15 cellular contexts compared by ENCODE assay signal in genomic region chr9:110068212-110068611, GRCh38.
DNase-seq lines count a peak whose midpoint lies in the region; ATAC-seq and TF ChIP-seq lines count a peak whose summit lies in the region.
"Had no signal": no experiment of that assay in that cellular context is flagged by ENCODE, and none has a peak within 500 bp of the region (broad histone marks: within the 10 kb centered on the region; RNA-seq: fewer than 3 reads in every experiment).

No MANE protein-coding gene starts in this region.

- CTCF ChIA-PET in Calu3 (lab: Charles Lee) = no interaction called here

- H2AFZ ChIP-seq in osteoblast (ENCODE audit: low read length) = no peak overlapping the region

- peaks cover 44% of the 10 kb centered on the region for H4K20me1 ChIP-seq in osteoblast (ENCODE audit: insufficient read depth, low read length)

- DNase-seq in heart right ventricle = no peak
- DNase-seq in right cardiac atrium = no peak
- no peak for DNase-seq in RWPE2 (ENCODE audit: low spot score)
- no peak for DNase-seq in osteoblast (ENCODE audit: insufficient read length, low spot score, missing footprints)
- no peak for DNase-seq in lower leg skin (ENCODE audit: low spot score in 2 of 2)
- DNase-seq in left lobe of liver (ENCODE audit: low spot score) = no peak
- DNase-seq in Calu3 = no peak
- DNase-seq: Caco-2, NCI-H1436, NCI-H2081, NCI-H524 had no signal

- peak overlapping the region in 7 of 10 donors; percentile 5 to 76 (median 50) for H3K27ac ChIP-seq in heart right ventricle
- H3K27ac ChIP-seq in right cardiac atrium (ENCODE audit: low read length) = no peak overlapping the region
- H3K27ac ChIP-seq in RWPE2 (ENCODE audit: poor library complexity, severe bottlenecking) = peak overlapping the region; percentile 63
- peak overlapping the region; percentile 60 for H3K27ac ChIP-seq in osteoblast (ENCODE audit: low read depth, low read length)

- H3K4me2 ChIP-seq in osteoblast (ENCODE audit: insufficient read depth, low read length) = peak overlapping the region; percentile 19

- H3K4me3 ChIP-seq in heart right ventricle (no peak overlapping the region), right cardiac atrium (ENCODE audit: low read length) (no peak overlapping the region), RWPE2 (ENCODE audit: severe bottlenecking) (no peak overlapping the region), osteoblast (ENCODE audit: insufficient read depth, low read length) (no peak overlapping the region), lower leg skin (ENCODE audit: low read depth, poor library complexity, severe bottlenecking) (no peak overlapping the region)
- H3K4me3 ChIP-seq: HAP-1 had no signal

- intact Hi-C loops in heart right ventricle (cut with DNase I) (loop anchor here in 2 of 10 donors (5.0 kb wide), 2 partner anchors 59 to 79 kb away; no protein-coding TSS in a partner anchor), right cardiac atrium (cut with DNase I) (no loop called here), lower leg skin (cut with DNase I; ENCODE audit: low total_unique reads) (no loop called here), Calu3 (cut with micrococcal nuclease; ENCODE audit: unreplicated experiment) (loop anchor here (5.0 kb wide), 2 partner anchors 74 to 496 kb away; no protein-coding TSS in a partner anchor)

- H3K4me3 Mint-ChIP-seq in Calu3 (ENCODE audit: low read depth, unreplicated experiment) = no peak overlapping the region
- H3K4me3 Mint-ChIP-seq: CD14-positive monocyte had no signal

- no peak for TF ChIP-seq POLR2A in lower leg skin (IDR thresholded peaks at IDR 0.05)

- TF ChIP-seq CTCF in heart right ventricle (IDR thresholded peaks at IDR 0.05) (no peak), RWPE2 (IDR thresholded peaks at IDR 0.05; ENCODE audit: poor library complexity, severe bottlenecking) (no peak), osteoblast (IDR thresholded peaks at IDR 0.05; ENCODE audit: extremely low read depth, low read depth, low read length) (peak; percentile 7), lower leg skin (IDR thresholded peaks at IDR 0.05) (no peak), Calu3 (IDR thresholded peaks at IDR 0.05; ENCODE audit: unreplicated experiment) (no peak)

- H3K27me3 Mint-ChIP-seq in Calu3 (ENCODE audit: unreplicated experiment) = no peaks in the 10 kb centered on the region

- H3K9me3 Mint-ChIP-seq in Calu3 (ENCODE audit: low read depth, unreplicated experiment) = no peaks in the 10 kb centered on the region

- no TSS peak for BruUV-seq in Calu3 (replicated peaks; lab: Mats Ljungman, UMichigan)

- H3K27ac Mint-ChIP-seq in Calu3 (ENCODE audit: unreplicated experiment) = no peak overlapping the region

- no peaks in the 10 kb centered on the region for H3K9me3 ChIP-seq in heart right ventricle
- H3K9me3 ChIP-seq in right cardiac atrium (ENCODE audit: control insufficient read depth, low read length) = no peaks in the 10 kb centered on the region
- no peaks in the 10 kb centered on the region for H3K9me3 ChIP-seq in RWPE2 (ENCODE audit: severe bottlenecking)
- no peaks in the 10 kb centered on the region for H3K9me3 ChIP-seq in osteoblast (ENCODE audit: low read depth, low read length)
- H3K9me3 ChIP-seq: Caco-2, HAP-1 had no signal

- H3K27me3 ChIP-seq in heart right ventricle = no peaks in the 10 kb centered on the region
- H3K27me3 ChIP-seq in right cardiac atrium (ENCODE audit: control insufficient read depth, insufficient read depth) = no peaks in the 10 kb centered on the region
- H3K27me3 ChIP-seq in RWPE2 (ENCODE audit: insufficient read depth, poor library complexity, severe bottlenecking) = no peaks in the 10 kb centered on the region
- H3K27me3 ChIP-seq in osteoblast (ENCODE audit: insufficient read depth, low read length) = no peaks in the 10 kb centered on the region

- peaks cover 17% of the 10 kb centered on the region for H3K4me1 Mint-ChIP-seq in Calu3 (ENCODE audit: low read depth, unreplicated experiment)

- ATAC-seq in heart right ventricle = no peak
- ATAC-seq in right cardiac atrium = no peak
- no peak for ATAC-seq in RWPE2 (ENCODE audit: low read depth)
- ATAC-seq in HG03095 (IDR thresholded peaks at IDR 0.05; ENCODE audit: unreplicated experiment) = no peak
- ATAC-seq in left lobe of liver = no peak
- ATAC-seq: GM12878 had no signal

- H3K36me3 ChIP-seq in heart right ventricle (peaks cover 0 to 8% (median 0%) of the 10 kb centered on the region in 9 donors), RWPE2 (ENCODE audit: low read depth) (peaks cover 26% of the 10 kb centered on the region), osteoblast (ENCODE audit: insufficient read depth, low read length) (peaks cover 22% of the 10 kb centered on the region)
- H3K36me3 ChIP-seq: HAP-1 had no signal

- peaks cover 6% of the 10 kb centered on the region for H3K36me3 Mint-ChIP-seq in Calu3 (ENCODE audit: insufficient read depth, unreplicated experiment)

- peaks cover 96% of the 10 kb centered on the region for H3K79me2 ChIP-seq in osteoblast (ENCODE audit: insufficient read depth, low read length)

- H3K4me1 ChIP-seq in heart right ventricle = peaks cover 6 to 99% (median 85%) of the 10 kb centered on the region in 9 donors
- peaks cover 20% of the 10 kb centered on the region for H3K4me1 ChIP-seq in right cardiac atrium (ENCODE audit: control insufficient read depth, insufficient read depth, low read length)
- H3K4me1 ChIP-seq in RWPE2 (ENCODE audit: insufficient read depth, poor library complexity, severe bottlenecking) = peaks cover 32% of the 10 kb centered on the region
- H3K4me1 ChIP-seq in osteoblast (ENCODE audit: insufficient read depth, low read length) = peaks cover 67% of the 10 kb centered on the region
